Comparison of ENCODE assay signal across 22 cellular contexts in the genomic region with DNA sequence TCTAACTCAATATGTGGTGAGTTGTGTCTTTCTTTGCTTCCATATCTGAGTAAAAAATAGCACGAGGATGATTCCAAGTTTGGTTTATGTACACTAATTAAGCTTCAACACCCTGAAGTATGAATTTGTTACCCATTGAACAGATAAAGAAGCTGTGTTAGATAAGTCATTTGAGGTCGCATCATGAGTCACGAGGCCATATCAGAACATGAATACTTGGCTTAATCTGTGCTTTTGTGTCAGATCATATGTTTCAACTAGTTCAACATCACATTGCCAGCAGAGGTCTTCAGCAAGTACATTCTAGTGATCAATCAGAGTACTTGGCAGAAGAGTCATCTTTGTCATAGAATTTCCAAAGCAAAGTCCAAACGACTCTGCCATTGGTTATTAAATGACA. TPM values are rescaled to one million over a fixed set of nuclear protein-coding genes. Genes with fewer than 3 reads are reported as not detected.
"Had no signal": no experiment of that assay in that cellular context is flagged by ENCODE, and none has a peak within 500 bp of the region (broad histone marks: within the 10 kb centered on the region; RNA-seq: fewer than 3 reads in every experiment).

No MANE protein-coding gene starts in this region.

- DNase-seq: activated CD4-positive, alpha-beta T cell treated with anti-CD3 and anti-CD28 coated beads for 1 hour; activated CD4-positive, alpha-beta T cell treated with anti-CD3 and anti-CD28 coated beads, Interleukin-2, amount 10 ng/mL, durations not matched to agents 24 days and 14 days; activated CD4-positive, alpha-beta T cell treated with anti-CD3 and anti-CD28 coated beads, Interleukin-2, amount 50 U/mL, for 48 hours; activated CD8-positive, alpha-beta memory T cell treated with anti-CD3 and anti-CD28 coated beads, Interleukin-2, amount 10 ng/mL, durations not matched to agents 7 days and 5 days; activated effector memory CD4-positive, alpha-beta T cell treated with Interleukin-2 at 50 U/mL for 16 hours; activated naive CD4-positive, alpha-beta T cell; activated T-cell treated with anti-CD3 and anti-CD28 coated beads, Interleukin-2, amount 50 U/mL, for 24 hours; amniotic stem cell; Kasumi-1; NCI-H1105 treated with DMSO at 0.1 percent for 48 hours; NCI-H146; NCI-H187 treated with DMSO at 0.1 percent for 48 hours; NCI-H2081 treated with DMSO at 0.1 percent for 48 hours; NCI-H446; NCI-H524; PC-3; SHP77 treated with DMSO at 0.1 percent for 48 hours; T-helper 17 cell; T-helper 9 cell had no signal

- H3K4me3 ChIP-seq: ascending aorta, cardiac muscle cell had no signal

- H3K4me1 ChIP-seq: ascending aorta had no signal

- H3K27me3 ChIP-seq: ascending aorta, cardiac muscle cell had no signal

- ATAC-seq: activated CD8-positive, alpha-beta memory T cell treated with anti-CD3 and anti-CD28 coated beads, Interleukin-2, amount 10 ng/mL, durations not matched to agents 7 days and 5 days; PC-3; T-helper 17 cell; WTC11 had no signal

- H3K36me3 ChIP-seq: ascending aorta, cardiac muscle cell had no signal

- H3K9me3 ChIP-seq: ascending aorta had no signal

- H3K27ac ChIP-seq: ascending aorta, cardiac muscle cell had no signal

RNA-seq across cellular contexts. Expression of a gene that starts 26.3 kb away (rescaled TPM):
- total RNA-seq: activated CD8-positive, alpha-beta memory T cell treated with anti-CD3 and anti-CD28 coated beads, Interleukin-2, amount 10 ng/mL, durations not matched to agents 7 days and 5 days had no signal
